Comparison of ENCODE assay signal across 11 cellular contexts in genomic region chrX:119417842-119418241, GRCh38. TPM values are rescaled to one million over a fixed set of nuclear protein-coding genes. Genes with fewer than 3 reads are reported as not detected.
DNase-seq lines count a peak whose midpoint lies in the region; ATAC-seq and TF ChIP-seq lines count a peak whose summit lies in the region.
"Had no signal": no experiment of that assay in that cellular context is flagged by ENCODE, and none has a peak within 500 bp of the region (broad histone marks: within the 10 kb centered on the region; RNA-seq: fewer than 3 reads in every experiment).

No MANE protein-coding gene starts in this region.

- H3K36me3 Mint-ChIP-seq in effector memory CD8-positive, alpha-beta T cell (ENCODE audit: insufficient read depth), result no peaks in the 10 kb centered on the region

- 32% methylated on average over 1 of the region's 1 CpG for WGBS in right cardiac atrium

- no peaks in the 10 kb centered on the region for H3K9me3 Mint-ChIP-seq in effector memory CD8-positive, alpha-beta T cell
- H3K9me3 Mint-ChIP-seq: dendritic cell treated with granulocyte-macrophage colony-stimulating factor and Interleukin-4, amounts not matched to agents 40 ng/mL and 50 ng/mL, for 4 days had no signal

- no peaks in the 10 kb centered on the region for H3K9me3 ChIP-seq in left ventricle myocardium inferior (replicated peaks)
- H3K9me3 ChIP-seq in right cardiac atrium (ENCODE audit: control insufficient read depth, low read length), result no peaks in the 10 kb centered on the region

- H3K27me3 ChIP-seq in left ventricle myocardium inferior (ENCODE audit: low read depth) (no peaks in the 10 kb centered on the region), right cardiac atrium (ENCODE audit: control insufficient read depth, insufficient read depth) (no peaks in the 10 kb centered on the region)

- H3K4me3 ChIP-seq in left ventricle myocardium inferior (no peak overlapping the region), right cardiac atrium (ENCODE audit: low read length) (no peak overlapping the region)

- H3K4me1 ChIP-seq in left ventricle myocardium inferior (no peaks in the 10 kb centered on the region), right cardiac atrium (ENCODE audit: control insufficient read depth, insufficient read depth, low read length) (no peaks in the 10 kb centered on the region)

- no peaks in the 10 kb centered on the region for H3K27me3 Mint-ChIP-seq in effector memory CD8-positive, alpha-beta T cell
- H3K27me3 Mint-ChIP-seq: dendritic cell treated with granulocyte-macrophage colony-stimulating factor and Interleukin-4, amounts not matched to agents 40 ng/mL and 50 ng/mL, for 4 days had no signal

- no peak overlapping the region for H3K27ac Mint-ChIP-seq in effector memory CD8-positive, alpha-beta T cell
- H3K27ac Mint-ChIP-seq: dendritic cell treated with granulocyte-macrophage colony-stimulating factor and Interleukin-4, amounts not matched to agents 40 ng/mL and 50 ng/mL, for 4 days had no signal

- DNase-seq in left ventricle myocardium inferior (no peak), right cardiac atrium (no peak), NCI-H2227 (lab: John Stamatoyannopoulos, UW; ENCODE audit: unreplicated experiment) (peak; percentile 14), dermis microvascular lymphatic vessel endothelial cell (ENCODE audit: low read depth in 2 of 2) (peak; percentile 5 to 11), NCI-H345 (lab: John Stamatoyannopoulos, UW) (no peak), middle frontal gyrus (ENCODE audit: extremely low spot score, low spot score) (no peak)
- no peak for DNase-seq in effector memory CD8-positive, alpha-beta T cell
- DNase-seq: NCI-H2029, posterior cingulate gyrus had no signal

- intact Hi-C loops in left ventricle myocardium inferior (cut with micrococcal nuclease), result no loop called here
- intact Hi-C loops in right cardiac atrium (cut with DNase I), result no loop called here

- H3K36me3 ChIP-seq in left ventricle myocardium inferior, result no peaks in the 10 kb centered on the region

- TF ChIP-seq CTCF in left ventricle myocardium inferior (IDR thresholded peaks at IDR 0.05; ENCODE audit: borderline replicate concordance), result peak; percentile 43

- no peak overlapping the region for H3K4me3 Mint-ChIP-seq in effector memory CD8-positive, alpha-beta T cell
- H3K4me3 Mint-ChIP-seq: dendritic cell treated with granulocyte-macrophage colony-stimulating factor and Interleukin-4, amounts not matched to agents 40 ng/mL and 50 ng/mL, for 4 days had no signal

- H3K27ac ChIP-seq in left ventricle myocardium inferior (replicated peaks) (no peak overlapping the region), right cardiac atrium (ENCODE audit: low read length) (no peak overlapping the region)

- no peaks in the 10 kb centered on the region for H3K4me1 Mint-ChIP-seq in effector memory CD8-positive, alpha-beta T cell (ENCODE audit: low read depth in 2 of 2)

- no peak for ATAC-seq in right cardiac atrium
- ATAC-seq in effector memory CD8-positive, alpha-beta T cell (replicated peaks), result no peak
- no peak for ATAC-seq in GM21529 (IDR thresholded peaks at IDR 0.05; ENCODE audit: unreplicated experiment)

RNA-seq across cellular contexts. Expression of gene SLC25A43, which starts 18.7 kb away (rescaled TPM):
- total RNA-seq in left ventricle myocardium inferior (1.4 TPM), right cardiac atrium (1 to 10 TPM; 3.9 to 6.0 (median 5.3) TPM), dermis microvascular lymphatic vessel endothelial cell (12.3 and 14.4 TPM in 2 replicates)
- 4.3 TPM for polyA plus RNA-seq in right cardiac atrium

RNA-seq across cellular contexts. Expression of gene SLC25A5, which starts 50.4 kb away (rescaled TPM):
- 191 TPM for total RNA-seq in left ventricle myocardium inferior
- 100 to 1,000 TPM; 172 to 213 (median 198) TPM for total RNA-seq in right cardiac atrium
- polyA plus RNA-seq in right cardiac atrium, result 126 TPM
- total RNA-seq in dermis microvascular lymphatic vessel endothelial cell, result 255 and 256 TPM in 2 replicates

Comparison
In these comparisons a context has a peak if more than half of its experiments do, and no peak if none do; other contexts are left out.
1. DNase-seq: peak in NCI-H2227 (single experiment) and dermis microvascular lymphatic vessel endothelial cell (2 of 2); none in left ventricle myocardium inferior (single experiment), right cardiac atrium (0 of 3), NCI-H345 (single experiment), effector memory CD8-positive, alpha-beta T cell (0 of 3) and middle frontal gyrus (single experiment).